Comparison of ENCODE assay signal across 25 cellular contexts in genomic region chr1:7727816-7728477, GRCh38. TPM values are rescaled to one million over a fixed set of nuclear protein-coding genes. Genes with fewer than 3 reads are reported as not detected.
DNase-seq lines count a peak whose midpoint lies in the region; TF ChIP-seq lines count a peak whose summit lies in the region.
"Had no signal": no experiment of that assay in that cellular context is flagged by ENCODE, and none has a peak within 500 bp of the region (broad histone marks: within the 10 kb centered on the region; RNA-seq: fewer than 3 reads in every experiment).

No MANE protein-coding gene starts in this region.

- no peaks in the 10 kb centered on the region for H3K9me3 Mint-ChIP-seq in progenitor cell of endocrine pancreas (ENCODE audit: low read depth)
- H3K9me3 Mint-ChIP-seq: activated naive CD4-positive, alpha-beta T cell treated with anti-CD3 and anti-CD28 coated beads, Interleukin-2, amount 10 ng/mL, durations not matched to agents 7 days and 5 days; dendritic cell treated with granulocyte-macrophage colony-stimulating factor and Interleukin-4, amounts not matched to agents 40 ng/mL and 50 ng/mL, for 4 days; memory B cell; type B pancreatic cell had no signal

- H3K27ac Mint-ChIP-seq in progenitor cell of endocrine pancreas: no peak overlapping the region
- H3K27ac Mint-ChIP-seq: activated CD8-positive, alpha-beta T cell treated with anti-CD3 and anti-CD28 coated beads, Interleukin-2, amount 10 ng/mL, durations not matched to agents 7 days and 5 days; activated naive CD4-positive, alpha-beta T cell treated with anti-CD3 and anti-CD28 coated beads, Interleukin-2, amount 10 ng/mL, durations not matched to agents 7 days and 5 days; dendritic cell treated with granulocyte-macrophage colony-stimulating factor and Interleukin-4, amounts not matched to agents 40 ng/mL and 50 ng/mL, for 4 days; memory B cell; naive thymus-derived CD4-positive, alpha-beta T cell; type B pancreatic cell had no signal

- H3K27me3 ChIP-seq in layer of hippocampus (ENCODE audit: control insufficient read depth, insufficient read depth, low read length): no peaks in the 10 kb centered on the region
- H3K27me3 ChIP-seq: foreskin keratinocyte had no signal

- H3K27ac ChIP-seq in layer of hippocampus (ENCODE audit: low read depth, low read length) (peak overlapping the region; percentile 8), substantia nigra (ENCODE audit: low read depth, low read length, poor library complexity, severe bottlenecking) (peak overlapping the region; percentile 74)
- H3K27ac ChIP-seq: epithelial cell of prostate, foreskin keratinocyte, KMS-11 had no signal

- H3K4me3 Mint-ChIP-seq in progenitor cell of endocrine pancreas (ENCODE audit: low read depth): no peak overlapping the region
- H3K4me3 Mint-ChIP-seq: activated CD8-positive, alpha-beta T cell treated with anti-CD3 and anti-CD28 coated beads, Interleukin-2, amount 10 ng/mL, durations not matched to agents 7 days and 5 days; activated naive CD4-positive, alpha-beta T cell treated with anti-CD3 and anti-CD28 coated beads, Interleukin-2, amount 10 ng/mL, durations not matched to agents 7 days and 5 days; dendritic cell treated with granulocyte-macrophage colony-stimulating factor and Interleukin-4, amounts not matched to agents 40 ng/mL and 50 ng/mL, for 4 days; memory B cell; naive thymus-derived CD4-positive, alpha-beta T cell; type B pancreatic cell had no signal

- DNase-seq in NCI-H1417 (lab: John Stamatoyannopoulos, UW) (peak; percentile 69 to 87 (median 76)), astrocyte of the hippocampus (ENCODE audit: low read depth, low spot score) (peak; percentile 30), substantia nigra (lab: John Stamatoyannopoulos, UW) (peak in 44 of 49 donors; percentile 10 to 85 (median 46)), progenitor cell of endocrine pancreas (ENCODE audit: low spot score, unreplicated experiment) (no peak), kidney glomerular epithelial cell (lab: John Stamatoyannopoulos, UW) (no peak)
- no peak for DNase-seq in activated CD8-positive, alpha-beta memory T cell treated with anti-CD3 and anti-CD28 coated beads, Interleukin-2, amount 50 U/mL, for 4 hours
- DNase-seq: activated CD4-positive, CD25-positive, alpha-beta regulatory T cell treated with anti-CD3 and anti-CD28 coated beads, Interleukin-2, amount 50 U/mL, for 72 hours; activated CD8-positive, alpha-beta T cell treated with anti-CD3 and anti-CD28 coated beads, Interleukin-2, amount 10 ng/mL, durations not matched to agents 7 days and 5 days; activated naive CD4-positive, alpha-beta T cell treated with anti-CD3 and anti-CD28 coated beads, Interleukin-2, amount 10 ng/mL, durations not matched to agents 7 days and 5 days; activated T-cell treated with anti-CD3 and anti-CD28 coated beads, Interleukin-2, amount 50 U/mL, for 48 hours; foreskin keratinocyte; HCEC 1CT; kidney; naive thymus-derived CD4-positive, alpha-beta T cell; NCI-H2081; NCI-H510A treated with DMSO at 0.1 percent for 48 hours; RPMI8226; stimulated activated CD4-positive, alpha-beta T cell treated with anti-CD3 and anti-CD28 coated beads, Interleukin-2, amount 100 ng/mL, for 48 hours; stimulated activated naive CD8-positive, alpha-beta T cell treated with anti-CD3 and anti-CD28 coated beads, Interleukin-15, Interleukin-2, amounts not matched to agents 100 U/mL and 50 U/mL, for 24 hours had no signal

- no peaks in the 10 kb centered on the region for H3K4me1 Mint-ChIP-seq in progenitor cell of endocrine pancreas (ENCODE audit: low read depth)
- H3K4me1 Mint-ChIP-seq: memory B cell had no signal

- no peak for TF ChIP-seq CTCF in progenitor cell of endocrine pancreas (IDR thresholded peaks at IDR 0.05; ENCODE audit: unreplicated experiment)

- peaks cover 2% of the 10 kb centered on the region for H3K36me3 Mint-ChIP-seq in progenitor cell of endocrine pancreas (ENCODE audit: insufficient read depth)
- H3K36me3 Mint-ChIP-seq: activated naive CD4-positive, alpha-beta T cell treated with anti-CD3 and anti-CD28 coated beads, Interleukin-2, amount 10 ng/mL, durations not matched to agents 7 days and 5 days; memory B cell; naive thymus-derived CD4-positive, alpha-beta T cell; type B pancreatic cell had no signal

- no peaks in the 10 kb centered on the region for H3K27me3 Mint-ChIP-seq in progenitor cell of endocrine pancreas
- H3K27me3 Mint-ChIP-seq: type B pancreatic cell had no signal

RNA-seq across cellular contexts. Expression of gene VAMP3, which starts 43.1 kb away (rescaled TPM):
- 76.4 and 82.5 TPM in 2 replicates for total RNA-seq in progenitor cell of endocrine pancreas

RNA-seq across cellular contexts. Expression of gene PER3, which starts 56.1 kb away (rescaled TPM):
- total RNA-seq in progenitor cell of endocrine pancreas: 2.6 and 2.9 TPM in 2 replicates

Comparison
In these comparisons a context has a peak if more than half of its experiments do, and no peak if none do; other contexts are left out.
1. DNase-seq: peak in NCI-H1417 (3 of 3), astrocyte of the hippocampus (single experiment) and substantia nigra (44 of 49); none in activated CD8-positive, alpha-beta memory T cell treated with anti-CD3 and anti-CD28 coated beads, Interleukin-2, amount 50 U/mL, for 4 hours (single experiment), progenitor cell of endocrine pancreas (single experiment) and kidney glomerular epithelial cell (single experiment).